11 cellular contexts compared by ENCODE assay signal in the genomic region with DNA sequence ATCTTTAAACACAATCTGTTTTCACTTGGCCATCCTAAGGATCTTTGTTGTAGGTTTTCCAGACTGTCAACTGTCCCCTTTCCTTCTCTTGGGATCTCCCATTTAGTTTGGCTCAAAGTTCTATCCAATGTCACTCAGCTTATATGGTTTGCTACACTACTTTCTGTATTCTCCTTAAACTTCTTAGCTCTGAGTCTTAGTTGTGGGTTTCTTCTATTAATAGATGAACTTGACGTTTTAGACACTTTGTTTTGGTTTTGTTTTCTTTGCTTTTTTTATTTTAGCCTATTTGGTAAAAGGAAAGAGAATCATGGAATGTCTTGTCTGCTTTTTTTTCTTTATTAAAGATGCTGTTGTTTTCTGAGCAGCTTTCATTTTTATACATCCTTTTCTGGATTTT. TPM values are rescaled to one million over a fixed set of nuclear protein-coding genes. Genes with fewer than 3 reads are reported as not detected.
DNase-seq lines count a peak whose midpoint lies in the region; ATAC-seq and TF ChIP-seq lines count a peak whose summit lies in the region.
"Had no signal": no experiment of that assay in that cellular context is flagged by ENCODE, and none has a peak within 500 bp of the region (broad histone marks: within the 10 kb centered on the region; RNA-seq: fewer than 3 reads in every experiment).

No MANE protein-coding gene starts in this region.

- no peaks in the 10 kb centered on the region for H3K27me3 ChIP-seq in muscle layer of duodenum (ENCODE audit: low read depth, low read length)
- no peaks in the 10 kb centered on the region for H3K27me3 ChIP-seq in Peyer's patch
- no peaks in the 10 kb centered on the region for H3K27me3 ChIP-seq in psoas muscle (ENCODE audit: insufficient read depth in 3 of 3, low read length in 2 of 3)
- H3K27me3 ChIP-seq: neutrophil had no signal

- peak; percentile 45 for DNase-seq in GM20000 (ENCODE audit: low spot score)
- DNase-seq in T-helper 9 cell, result no peak
- no peak for DNase-seq in Peyer's patch
- DNase-seq in psoas muscle, result no peak
- no peak for DNase-seq in left colon
- DNase-seq: activated gamma-delta T cell, KG1 had no signal

- H3K9me3 ChIP-seq in muscle layer of duodenum (ENCODE audit: control insufficient read depth in 1 of 2, low read length in 2 of 2) (no peaks in the 10 kb centered on the region), Peyer's patch (no peaks in the 10 kb centered on the region), psoas muscle (no peaks in the 10 kb centered on the region)
- H3K9me3 ChIP-seq: neutrophil had no signal

- H3K27ac ChIP-seq in muscle layer of duodenum (ENCODE audit: low read length) (peak overlapping the region; percentile 34), Peyer's patch (no peak overlapping the region), psoas muscle (no peak overlapping the region)
- H3K27ac ChIP-seq: neutrophil had no signal

- TF ChIP-seq POLR2A in Peyer's patch (IDR thresholded peaks at IDR 0.05), result no peak

- H3K36me3 ChIP-seq in muscle layer of duodenum (ENCODE audit: control insufficient read depth in 1 of 2, insufficient read depth in 2 of 2, low read length in 2 of 2), result peaks cover 0 to 3% of the 10 kb centered on the region in 2 donors
- no peaks in the 10 kb centered on the region for H3K36me3 ChIP-seq in Peyer's patch
- H3K36me3 ChIP-seq in psoas muscle (ENCODE audit: insufficient read depth in 1 of 2, low read depth in 1 of 2), result peaks cover 3 to 8% of the 10 kb centered on the region in 2 donors

- no peak for TF ChIP-seq CTCF in GM20000 (IDR thresholded peaks at IDR 0.05; ENCODE audit: extremely low read depth, missing control alignments)
- no peak for TF ChIP-seq CTCF in Peyer's patch (IDR thresholded peaks at IDR 0.05)
- no peak for TF ChIP-seq CTCF in psoas muscle (IDR thresholded peaks at IDR 0.05)

- ATAC-seq in GM18511 (IDR thresholded peaks at IDR 0.05; ENCODE audit: unreplicated experiment), result peak; percentile 60
- peak; percentile 48 for ATAC-seq in HG03103 (IDR thresholded peaks at IDR 0.05; ENCODE audit: low read depth, unreplicated experiment)
- no peak for ATAC-seq in psoas muscle
- no peak for ATAC-seq in left colon

- intact Hi-C loops in psoas muscle (cut with DNase I) (no loop called here), left colon (cut with DNase I, micrococcal nuclease) (no loop called here)

- H3K4me1 ChIP-seq in muscle layer of duodenum (ENCODE audit: control insufficient read depth in 1 of 2, insufficient read depth in 2 of 2, low read length in 2 of 2), result peaks cover 0 to 7% of the 10 kb centered on the region in 2 donors
- H3K4me1 ChIP-seq in Peyer's patch, result peaks cover 0 to 11% (median 2%) of the 10 kb centered on the region in 4 donors
- peaks cover 9% of the 10 kb centered on the region for H3K4me1 ChIP-seq in psoas muscle

- 27 to 44% (median 29%) methylated on average over 1 of the region's 1 CpG for WGBS in psoas muscle, 3 donors

- H3K4me3 ChIP-seq in muscle layer of duodenum (ENCODE audit: low read depth in 1 of 2, low read length in 2 of 2) (no peak overlapping the region), Peyer's patch (no peak overlapping the region), psoas muscle (no peak overlapping the region)

RNA-seq across cellular contexts. Expression of a gene that starts 11.4 kb away (rescaled TPM):
- 10 to 100 TPM; 18.2 to 50.3 (median 35.6) TPM for total RNA-seq in Peyer's patch
- 10 to 100 TPM in 2 of 4 donors, 1 to 10 TPM in 2; 8.0 to 11.7 (median 9.1) TPM for total RNA-seq in psoas muscle
- polyA plus RNA-seq in psoas muscle, result 10 to 100 TPM; 11.6 to 18.3 (median 17.3) TPM
- total RNA-seq in left colon, result 10 to 100 TPM; 18.6 to 20.5 TPM

RNA-seq across cellular contexts. Expression of a gene that starts 49.1 kb away (rescaled TPM):
- total RNA-seq in Peyer's patch, result 10 to 100 TPM in 1 of 4 donors, 1 to 10 TPM in 3; 7.3 to 12.4 (median 9.9) TPM
- 10 to 100 TPM in 2 of 4 donors, 1 to 10 TPM in 2; 7.9 to 14.7 (median 10.8) TPM for total RNA-seq in psoas muscle
- polyA plus RNA-seq in psoas muscle, result 1 to 10 TPM; 7.1 to 9.6 (median 9.5) TPM
- total RNA-seq in left colon, result 10 to 100 TPM in 1 of 2 donors, 1 to 10 TPM in 1; 9.9 to 10.8 TPM

RNA-seq across cellular contexts. Expression of a gene that starts 53.3 kb away (rescaled TPM):
- total RNA-seq in Peyer's patch (1 to 10 TPM in 2 of 4 donors, under 1 TPM in 1, not detected in 1; 0.35 to 1.7 (median 1.5) TPM), psoas muscle (under 1 TPM; 0.14 to 0.25 (median 0.18) TPM), left colon (1 to 10 TPM in 1 of 2 donors, under 1 TPM in 1; 0.67 to 1.7 TPM)
- under 1 TPM; 0.03 to 0.08 (median 0.05) TPM for polyA plus RNA-seq in psoas muscle

Comparison
In these comparisons a context has a peak if more than half of its experiments do, and no peak if none do; other contexts are left out.
1. ATAC-seq: peak in GM18511 (single experiment) and HG03103 (single experiment); none in psoas muscle (0 of 4) and left colon (single experiment).